Comparison of ENCODE assay signal across 8 cellular contexts in the genomic region with DNA sequence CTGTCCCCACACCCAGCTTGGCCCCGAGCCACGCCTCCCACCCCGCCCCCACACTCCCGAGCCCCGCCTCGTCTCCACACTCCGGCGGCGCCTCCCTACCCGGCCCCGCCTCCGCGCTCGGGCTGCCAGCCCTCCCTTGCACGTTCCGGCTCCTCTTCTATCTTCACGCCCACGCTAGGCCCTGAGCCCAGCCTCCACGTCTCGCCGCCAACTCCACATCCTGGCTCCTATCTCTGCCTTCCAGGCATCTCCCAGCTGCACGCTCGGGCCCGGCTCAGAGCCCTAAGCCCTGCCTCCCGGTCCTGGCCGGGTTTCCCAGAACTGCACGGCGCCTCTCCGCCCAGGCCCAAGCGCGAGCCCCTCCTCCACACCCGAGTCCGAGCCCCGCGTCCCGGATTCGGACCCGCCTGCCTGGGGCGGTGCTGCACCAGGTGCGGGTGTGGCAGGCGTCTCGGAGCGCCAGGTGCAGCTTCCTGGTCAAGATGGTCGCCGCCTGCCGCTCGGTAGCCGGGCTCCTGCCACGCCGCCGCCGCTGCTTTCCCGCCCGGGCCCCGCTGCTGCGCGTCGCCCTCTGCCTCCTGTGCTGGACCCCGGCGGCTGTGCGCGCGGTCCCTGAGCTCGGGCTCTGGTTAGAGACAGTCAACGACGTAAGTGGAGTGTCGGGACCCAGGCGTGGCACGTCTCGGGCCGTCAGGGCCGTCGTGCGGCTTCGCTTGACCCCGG. TPM values are rescaled to one million over a fixed set of nuclear protein-coding genes. Genes with fewer than 3 reads are reported as not detected.
DNase-seq lines count a peak whose midpoint lies in the region; ATAC-seq and TF ChIP-seq lines count a peak whose summit lies in the region.

A gene with protein sequence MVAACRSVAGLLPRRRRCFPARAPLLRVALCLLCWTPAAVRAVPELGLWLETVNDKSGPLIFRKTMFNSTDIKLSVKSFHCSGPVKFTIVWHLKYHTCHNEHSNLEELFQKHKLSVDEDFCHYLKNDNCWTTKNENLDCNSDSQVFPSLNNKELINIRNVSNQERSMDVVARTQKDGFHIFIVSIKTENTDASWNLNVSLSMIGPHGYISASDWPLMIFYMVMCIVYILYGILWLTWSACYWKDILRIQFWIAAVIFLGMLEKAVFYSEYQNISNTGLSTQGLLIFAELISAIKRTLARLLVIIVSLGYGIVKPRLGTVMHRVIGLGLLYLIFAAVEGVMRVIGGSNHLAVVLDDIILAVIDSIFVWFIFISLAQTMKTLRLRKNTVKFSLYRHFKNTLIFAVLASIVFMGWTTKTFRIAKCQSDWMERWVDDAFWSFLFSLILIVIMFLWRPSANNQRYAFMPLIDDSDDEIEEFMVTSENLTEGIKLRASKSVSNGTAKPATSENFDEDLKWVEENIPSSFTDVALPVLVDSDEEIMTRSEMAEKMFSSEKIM (plus strand): TSS at position 160 of the 723 bp plus-strand sequence. CDS start 323 bp downstream, at position 483.

- peak within 1 kb of the TSS; percentile 96 to 99 (median 97) for H3K27ac ChIP-seq in esophagus squamous epithelium

- peak in 1 of 6 experiments; percentile 13 for TF ChIP-seq CTCF in esophagus squamous epithelium (IDR thresholded peaks at IDR 0.05)

- peaks cover 0 to 4% of the 10 kb centered on the region in 2 donors for H3K36me3 Mint-ChIP-seq in naive B cell

- H3K27me3 Mint-ChIP-seq in naive B cell = no peaks in the 10 kb centered on the region

- peak in 2 of 4 donors; percentile 4 to 83 for TF ChIP-seq POLR2A in esophagus squamous epithelium (IDR thresholded peaks at IDR 0.05)

- ATAC-seq in GM21723 (IDR thresholded peaks at IDR 0.05; ENCODE audit: unreplicated experiment) = peak; percentile 59
- ATAC-seq in naive B cell (ENCODE audit: low read depth in 2 of 2) = peak; percentile 61 to 64

- WGBS in esophagus squamous epithelium, 2 donors = 1 to 2% methylated on average over 21 to 22 of the region's 76 CpGs

- peak within 1 kb of the TSS; percentile 84 to 99 (median 98) for H3K4me3 Mint-ChIP-seq in naive B cell

- peaks cover 39 to 46% (median 43%) of the 10 kb centered on the region in 3 donors for H3K4me1 Mint-ChIP-seq in naive B cell

- H3K27ac Mint-ChIP-seq in naive B cell = peak within 1 kb of the TSS; percentile 87 to 99 (median 98)

- H3K4me1 ChIP-seq in esophagus squamous epithelium = peaks cover 19 to 52% (median 27%) of the 10 kb centered on the region in 3 donors

- H3K27me3 ChIP-seq in esophagus squamous epithelium = no peaks in the 10 kb centered on the region

- DNase-seq in DMS79 (lab: John Stamatoyannopoulos, UW) (peak; percentile 87), KG1 (lab: John Stamatoyannopoulos, UW) (peak; percentile 97), esophagus squamous epithelium (lab: John Stamatoyannopoulos, UW) (peak; percentile 92), naive B cell (peak; percentile 93)
- DNase-seq in activated T-cell treated with anti-CD3 and anti-CD28 coated beads, Interleukin-2, amount 50 U/mL, for 48 hours = peak; percentile 94 to 97
- peak; percentile 98 to 99 (median 98) for DNase-seq in stimulated activated naive CD4-positive, alpha-beta T cell (lab: John Stamatoyannopoulos, UW)

- intact Hi-C loops in esophagus squamous epithelium (cut with DNase I) = no loop called here

- H3K9me3 Mint-ChIP-seq in naive B cell = peaks cover 0 to 2% (median 0%) of the 10 kb centered on the region in 7 donors

- peak within 1 kb of the TSS; percentile 78 to 100 (median 88) for H3K4me3 ChIP-seq in esophagus squamous epithelium

- H3K36me3 ChIP-seq in esophagus squamous epithelium = peaks cover 0 to 11% (median 0%) of the 10 kb centered on the region in 3 donors

- H3K9me3 ChIP-seq in esophagus squamous epithelium = no peaks in the 10 kb centered on the region

TF ChIP-seq in PFSK-1, 5 proteins besides CTCF, POLR2A, EP300 and RAD21:
- TF ChIP-seq TAF1 (IDR thresholded peaks at IDR 0.05; ENCODE audit: borderline replicate concordance, insufficient read depth, low read length) = peak; percentile 93; the same call in 1 of the 2 replicates
- TF ChIP-seq FOXP2 (optimal IDR thresholded peaks at IDR 0.05; ENCODE audit: borderline replicate concordance, extremely low read depth, extremely low read length, insufficient read depth) = peak; percentile 63
- peak; percentile 67; the same call in 1 of the 2 replicates for TF ChIP-seq SIN3A (IDR thresholded peaks at IDR 0.05; ENCODE audit: borderline replicate concordance, insufficient read depth, low read length)
- TF ChIP-seq, protein P1, sequence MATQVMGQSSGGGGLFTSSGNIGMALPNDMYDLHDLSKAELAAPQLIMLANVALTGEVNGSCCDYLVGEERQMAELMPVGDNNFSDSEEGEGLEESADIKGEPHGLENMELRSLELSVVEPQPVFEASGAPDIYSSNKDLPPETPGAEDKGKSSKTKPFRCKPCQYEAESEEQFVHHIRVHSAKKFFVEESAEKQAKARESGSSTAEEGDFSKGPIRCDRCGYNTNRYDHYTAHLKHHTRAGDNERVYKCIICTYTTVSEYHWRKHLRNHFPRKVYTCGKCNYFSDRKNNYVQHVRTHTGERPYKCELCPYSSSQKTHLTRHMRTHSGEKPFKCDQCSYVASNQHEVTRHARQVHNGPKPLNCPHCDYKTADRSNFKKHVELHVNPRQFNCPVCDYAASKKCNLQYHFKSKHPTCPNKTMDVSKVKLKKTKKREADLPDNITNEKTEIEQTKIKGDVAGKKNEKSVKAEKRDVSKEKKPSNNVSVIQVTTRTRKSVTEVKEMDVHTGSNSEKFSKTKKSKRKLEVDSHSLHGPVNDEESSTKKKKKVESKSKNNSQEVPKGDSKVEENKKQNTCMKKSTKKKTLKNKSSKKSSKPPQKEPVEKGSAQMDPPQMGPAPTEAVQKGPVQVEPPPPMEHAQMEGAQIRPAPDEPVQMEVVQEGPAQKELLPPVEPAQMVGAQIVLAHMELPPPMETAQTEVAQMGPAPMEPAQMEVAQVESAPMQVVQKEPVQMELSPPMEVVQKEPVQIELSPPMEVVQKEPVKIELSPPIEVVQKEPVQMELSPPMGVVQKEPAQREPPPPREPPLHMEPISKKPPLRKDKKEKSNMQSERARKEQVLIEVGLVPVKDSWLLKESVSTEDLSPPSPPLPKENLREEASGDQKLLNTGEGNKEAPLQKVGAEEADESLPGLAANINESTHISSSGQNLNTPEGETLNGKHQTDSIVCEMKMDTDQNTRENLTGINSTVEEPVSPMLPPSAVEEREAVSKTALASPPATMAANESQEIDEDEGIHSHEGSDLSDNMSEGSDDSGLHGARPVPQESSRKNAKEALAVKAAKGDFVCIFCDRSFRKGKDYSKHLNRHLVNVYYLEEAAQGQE (IDR thresholded peaks at IDR 0.05; ENCODE audit: insufficient read depth in 1 of 2, low read depth in 2 of 2, low read length in 2 of 2) = 0 out of 4 replicates have a peak, but pooled peaks of 1 of the 2 experiments have one; percentile 33
- TF ChIP-seq POLR2AphosphoS5 (IDR thresholded peaks at IDR 0.05; ENCODE audit: low read depth, low read length) = peak; percentile 86

RNA-seq across cellular contexts. Expression of the gene that starts here (rescaled TPM):
- polyA plus RNA-seq in PFSK-1 (2012; ENCODE audit: insufficient read length, low read depth) = 22.0 TPM
- total RNA-seq in esophagus squamous epithelium = 10 to 100 TPM; 17.7 to 30.0 (median 23.6) TPM
- polyA plus RNA-seq in naive B cell (ENCODE audit: low read depth in 6 of 6) = 10 to 100 TPM in 1 of 6 donors, 1 to 10 TPM in 5; 5.3 to 12.6 (median 9.5) TPM

Comparison
In these comparisons a context has a peak if more than half of its experiments do, and no peak if none do; other contexts are left out.
1. Peak in every context shown above with its lines: DNase-seq, ATAC-seq, H3K4me3 ChIP-seq and H3K27ac ChIP-seq.